ENCODE assay signal across 8 cellular contexts in the genomic region with DNA sequence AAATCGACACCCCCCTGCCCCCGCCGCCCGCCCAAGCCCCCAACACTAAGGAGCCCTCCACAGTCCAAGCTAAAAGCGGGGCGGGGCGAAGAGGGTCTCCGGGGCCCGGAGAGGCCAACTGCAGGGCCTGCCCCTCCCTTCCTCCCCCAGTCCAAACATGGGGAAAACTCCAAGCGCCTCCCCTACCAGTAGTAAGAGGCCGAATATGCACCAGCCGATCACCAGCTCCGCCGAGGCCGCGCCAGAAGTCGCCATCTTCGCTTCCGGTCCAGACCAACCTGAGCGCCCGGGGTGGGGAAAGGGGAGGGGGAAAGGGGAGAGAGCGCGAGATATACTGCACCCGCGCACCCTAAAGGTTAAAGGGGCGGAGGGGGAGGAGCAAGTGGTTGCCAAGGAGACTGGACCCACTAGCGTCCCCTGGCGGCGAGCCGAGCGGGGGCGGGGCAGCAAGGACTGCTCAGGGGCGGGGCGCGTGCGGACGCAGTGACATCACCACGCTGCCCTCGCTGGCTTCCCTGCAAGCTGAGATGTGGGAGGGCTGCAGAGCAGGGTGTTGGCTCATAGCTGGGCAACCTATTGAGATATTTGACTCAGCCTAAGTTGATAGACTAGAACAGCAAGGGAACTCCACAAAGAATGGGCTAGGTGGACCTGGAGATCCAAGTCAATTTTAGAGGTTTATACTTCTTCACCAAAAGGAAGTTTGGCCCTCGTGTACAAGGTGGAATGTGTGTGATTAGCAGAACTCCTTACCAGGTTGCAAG. TPM values are rescaled to one million over a fixed set of nuclear protein-coding genes. Genes with fewer than 3 reads are reported as not detected.
DNase-seq lines count a peak whose midpoint lies in the region; ATAC-seq and TF ChIP-seq lines count a peak whose summit lies in the region.

TSS of gene LMBRD1 (minus strand) at position 384 of the 764 bp plus-strand sequence. CDS start at position 255, 129 bp downstream.

- DNase-seq in DMS 273 treated with DMSO at 0.1 percent for 48 hours (lab: John Stamatoyannopoulos, UW) (peak; percentile 90), HuH-7 (ENCODE audit: low spot score) (peak; percentile 89), endothelial cell (ENCODE audit: low spot score) (peak; percentile 100), mesothelial cell of epicardium (ENCODE audit: low spot score in 2 of 2, unreplicated experiment in 2 of 2) (peak; percentile 86 to 96)
- DNase-seq in activated CD8-positive, alpha-beta memory T cell treated with anti-CD3 and anti-CD28 coated beads, Interleukin-2, amount 50 U/mL, for 48 hours = peak; percentile 100
- DNase-seq in stimulated activated CD8-positive, alpha-beta memory T cell treated with anti-CD3 and anti-CD28 coated beads, Interleukin-15, amount 100 ng/mL, for 48 hours (ENCODE audit: low read depth in 2 of 2) = peak; percentile 95 to 97

- H3K4me1 Mint-ChIP-seq in endothelial cell (ENCODE audit: unreplicated experiment) = peaks cover 15% of the 10 kb centered on the region
- peaks cover 41% of the 10 kb centered on the region for H3K4me1 Mint-ChIP-seq in mesothelial cell of epicardium

- peak within 1 kb of the TSS; percentile 91 for H3K9ac ChIP-seq in OCI-LY1 (ENCODE audit: low read length)

- H3K4me2 ChIP-seq in OCI-LY1 (ENCODE audit: low read length) = peak within 1 kb of the TSS; percentile 82

- ATAC-seq in GM21515 (IDR thresholded peaks at IDR 0.05; ENCODE audit: unreplicated experiment) = peak; percentile 91

- H3F3A ChIP-seq in OCI-LY1 (ENCODE audit: insufficient read depth, low read length) = no peaks in the 10 kb centered on the region

- peak within 1 kb of the TSS; percentile 93 for H3K4me3 ChIP-seq in OCI-LY1 (ENCODE audit: low read depth, low read length, poor library complexity, severe bottlenecking)

- H3K9me3 Mint-ChIP-seq in endothelial cell (ENCODE audit: unreplicated experiment) (no peaks in the 10 kb centered on the region), mesothelial cell of epicardium (no peaks in the 10 kb centered on the region)

- no peaks in the 10 kb centered on the region for H3K36me3 ChIP-seq in OCI-LY1 (ENCODE audit: insufficient read depth, low read length)

- no peaks in the 10 kb centered on the region for H4K20me1 ChIP-seq in OCI-LY1 (ENCODE audit: insufficient read depth, low read length)

- no peaks in the 10 kb centered on the region for H3K9me3 ChIP-seq in OCI-LY1 (ENCODE audit: low read length)

- no peaks in the 10 kb centered on the region for H3K27me3 ChIP-seq in OCI-LY1 (ENCODE audit: insufficient read depth, low read length)

- peak within 1 kb of the TSS; percentile 98 for H3K4me3 Mint-ChIP-seq in endothelial cell (ENCODE audit: unreplicated experiment)
- H3K4me3 Mint-ChIP-seq in mesothelial cell of epicardium = peak within 1 kb of the TSS; percentile 85

- H3K27me3 Mint-ChIP-seq in endothelial cell (ENCODE audit: unreplicated experiment) (peaks cover 3% of the 10 kb centered on the region), mesothelial cell of epicardium (ENCODE audit: low read depth) (no peaks in the 10 kb centered on the region)

- no peaks in the 10 kb centered on the region for H3K9me2 ChIP-seq in OCI-LY1 (ENCODE audit: low read depth, low read length)

- TF ChIP-seq CTCF in OCI-LY1 (IDR thresholded peaks at IDR 0.05; ENCODE audit: low read length) = peak; percentile 91
- peak; percentile 98 for TF ChIP-seq CTCF in endothelial cell (IDR thresholded peaks at IDR 0.05; ENCODE audit: unreplicated experiment)
- peak; percentile 88 for TF ChIP-seq CTCF in mesothelial cell of epicardium (IDR thresholded peaks at IDR 0.05; ENCODE audit: unreplicated experiment)

- H3K36me3 Mint-ChIP-seq in endothelial cell (ENCODE audit: low read depth, unreplicated experiment) = peaks cover 4% of the 10 kb centered on the region
- H3K36me3 Mint-ChIP-seq in mesothelial cell of epicardium = no peaks in the 10 kb centered on the region

- H3K27ac Mint-ChIP-seq in endothelial cell (ENCODE audit: unreplicated experiment) = peak within 1 kb of the TSS; percentile 99
- peak within 1 kb of the TSS; percentile 97 for H3K27ac Mint-ChIP-seq in mesothelial cell of epicardium

- peaks cover 28% of the 10 kb centered on the region for H3K4me1 ChIP-seq in OCI-LY1 (ENCODE audit: insufficient read depth, low read length, severe bottlenecking)

- peak within 1 kb of the TSS; percentile 91 for H3K27ac ChIP-seq in OCI-LY1 (ENCODE audit: low read depth, low read length, poor library complexity, severe bottlenecking)

- H3K79me2 ChIP-seq in OCI-LY1 (ENCODE audit: insufficient read depth, low read length) = peaks cover 40% of the 10 kb centered on the region

- 0 out of 2 replicates have a peak within 1 kb of the TSS, but pooled peaks have one; percentile 65 for H2AFZ ChIP-seq in OCI-LY1 (ENCODE audit: low read length)

RNA-seq across cellular contexts. Expression of gene LMBRD1, which starts in this region (rescaled TPM):
- total RNA-seq in endothelial cell (ENCODE audit: unreplicated experiment) (26.5 TPM), mesothelial cell of epicardium (27.3 to 30.2 TPM (median 29.8 TPM) in 3 replicates)

Comparison
In these comparisons a context has a peak if more than half of its experiments do, and no peak if none do; other contexts are left out.
1. Peak in every context shown above with its lines: DNase-seq, ATAC-seq, H3K4me3 ChIP-seq and H3K27ac ChIP-seq.